1 cellular context compared by ENCODE assay signal in genomic region chr17:151004-151403, GRCh38.
TF ChIP-seq lines count a peak whose summit lies in the region.

No MANE protein-coding gene starts in this region.

TF ChIP-seq in WTC11, 78 proteins besides CTCF, POLR2A, EP300 and RAD21 (continued from another document):
- no peak for TF ChIP-seq AR (CRISPR knock-in tag; IDR thresholded peaks at IDR 0.05)
- TF ChIP-seq CDX4 (CRISPR knock-in tag; IDR thresholded peaks at IDR 0.05; ENCODE audit: borderline replicate concordance): no peak
- no peak for TF ChIP-seq ZNF281 (CRISPR knock-in tag; IDR thresholded peaks at IDR 0.05)
- no peak for TF ChIP-seq USF1 (CRISPR knock-in tag; IDR thresholded peaks at IDR 0.05)
- no peak for TF ChIP-seq ZNF423 (CRISPR knock-in tag; IDR thresholded peaks at IDR 0.05)
